ENCODE assay signal across 9 cellular contexts in the genomic region with DNA sequence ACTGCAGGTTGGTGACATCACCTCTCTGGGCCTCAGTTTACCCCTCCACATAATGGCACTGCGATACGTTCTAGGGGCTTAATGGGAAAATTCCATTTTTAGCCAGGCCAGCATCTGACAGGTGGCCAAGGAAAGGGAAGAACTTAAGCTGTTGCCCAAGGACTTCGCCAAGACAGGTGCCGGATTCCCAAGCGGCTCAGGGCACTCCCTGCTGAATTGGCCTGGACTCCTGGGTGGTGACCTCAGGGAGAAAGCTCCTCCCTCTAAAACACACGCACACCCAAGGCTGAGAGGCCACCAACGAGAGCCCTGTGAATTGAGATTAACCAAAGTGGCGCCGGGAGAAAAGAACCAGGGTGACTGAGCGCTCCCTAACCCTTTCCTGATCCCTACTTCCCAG. TPM values are rescaled to one million over a fixed set of nuclear protein-coding genes. Genes with fewer than 3 reads are reported as not detected.
DNase-seq lines count a peak whose midpoint lies in the region; ATAC-seq and TF ChIP-seq lines count a peak whose summit lies in the region.
"Had no signal": no experiment of that assay in that cellular context is flagged by ENCODE, and none has a peak within 500 bp of the region (broad histone marks: within the 10 kb centered on the region; RNA-seq: fewer than 3 reads in every experiment).

No MANE protein-coding gene starts in this region.

- H3K9me3 ChIP-seq in cardiac muscle cell (ENCODE audit: low read depth), result no peaks in the 10 kb centered on the region
- peaks cover 0 to 2% of the 10 kb centered on the region in 2 donors for H3K9me3 ChIP-seq in lung (ENCODE audit: control insufficient read depth in 2 of 2, insufficient read depth in 1 of 2, low read length in 1 of 2)
- H3K9me3 ChIP-seq: SJCRH30 had no signal

- intact Hi-C loops in left ventricle myocardium superior (cut with micrococcal nuclease), result no loop called here
- intact Hi-C loops in posterior cingulate gyrus (cut with DNase I), result loop anchor here (5.0 kb wide), 1 partner anchor 141 kb away; no protein-coding TSS in a partner anchor

- H3K4me1 ChIP-seq in cardiac muscle cell (ENCODE audit: low read depth) (no peaks in the 10 kb centered on the region), lung (ENCODE audit: control insufficient read depth in 2 of 2, insufficient read depth in 2 of 2, low read length in 2 of 2) (peaks cover 0 to 11% of the 10 kb centered on the region in 2 donors)

- H3K36me3 ChIP-seq in cardiac muscle cell (no peaks in the 10 kb centered on the region), lung (ENCODE audit: control insufficient read depth in 2 of 2, insufficient read depth in 2 of 2, low read length in 2 of 2) (no peaks in the 10 kb centered on the region)
- H3K36me3 ChIP-seq: SJCRH30 had no signal

- H3K36me3 Mint-ChIP-seq in brain, result no peaks in the 10 kb centered on the region
- H3K36me3 Mint-ChIP-seq in type B pancreatic cell, result no peaks in the 10 kb centered on the region

- TF ChIP-seq CTCF in cardiac muscle cell (IDR thresholded peaks at IDR 0.05; ENCODE audit: low read depth, low read length), result no peak
- TF ChIP-seq CTCF in brain (conservative IDR thresholded peaks at IDR 0.05), result no peak
- TF ChIP-seq CTCF in lung (IDR thresholded peaks at IDR 0.05; ENCODE audit: control extremely low read depth, extremely low read depth), result no peak
- TF ChIP-seq CTCF in type B pancreatic cell (conservative IDR thresholded peaks at IDR 0.05), result no peak

- H3K27me3 ChIP-seq in cardiac muscle cell, result no peaks in the 10 kb centered on the region
- H3K27me3 ChIP-seq in lung (ENCODE audit: control insufficient read depth, insufficient read depth), result no peaks in the 10 kb centered on the region

- H3K27ac Mint-ChIP-seq in brain, result no peak overlapping the region
- H3K27ac Mint-ChIP-seq in type B pancreatic cell, result no peak overlapping the region

- H3K4me3 Mint-ChIP-seq in brain (peak overlapping the region; percentile 32 to 80 (median 70)), type B pancreatic cell (peak overlapping the region; percentile 67)

- H3K4me3 ChIP-seq in cardiac muscle cell (peak overlapping the region; percentile 75), lung (no peak overlapping the region)

- no peak for DNase-seq in cardiac muscle cell (ENCODE audit: low read depth in 1 of 2, low spot score in 1 of 2)
- no peak for DNase-seq in left ventricle myocardium superior
- DNase-seq in lung (ENCODE audit: low spot score), result peak; percentile 62
- DNase-seq in type B pancreatic cell (ENCODE audit: extremely low spot score, unreplicated experiment), result no peak
- DNase-seq in posterior cingulate gyrus, result no peak

- H3K4me1 Mint-ChIP-seq in brain (peaks cover 11% of the 10 kb centered on the region), type B pancreatic cell (ENCODE audit: unreplicated experiment) (peaks cover 6% of the 10 kb centered on the region)

- H3K27me3 Mint-ChIP-seq in brain (peaks cover 41% of the 10 kb centered on the region), type B pancreatic cell (peaks cover 30% of the 10 kb centered on the region)

- ATAC-seq in left ventricle myocardium superior (no peak), lung (ENCODE audit: insufficient read depth, low FRiP score) (no peak), HG03159 (IDR thresholded peaks at IDR 0.05; ENCODE audit: unreplicated experiment) (no peak), GM21825 (IDR thresholded peaks at IDR 0.05; ENCODE audit: unreplicated experiment) (no peak)

- H3K9me3 Mint-ChIP-seq in brain (peaks cover 0 to 2% (median 0%) of the 10 kb centered on the region in 5 experiments), type B pancreatic cell (no peaks in the 10 kb centered on the region)

- H3K27ac ChIP-seq in cardiac muscle cell (no peak overlapping the region), lung (ENCODE audit: low read depth in 1 of 2, low read length in 1 of 2) (peak overlapping the region in 1 of 2 donors; percentile 59)
- H3K27ac ChIP-seq: SJCRH30 had no signal

- WGBS in lung, 2 donors, result 61 to 82% methylated on average over 10 of the region's 10 CpGs

RNA-seq across cellular contexts. Expression of a gene that starts 13.3 kb away (rescaled TPM):
- total RNA-seq in cardiac muscle cell, result 6.6 and 8.1 TPM in 2 replicates
- 5.5 and 8.4 TPM in 2 replicates for polyA plus RNA-seq in cardiac muscle cell
- total RNA-seq in left ventricle myocardium superior, result 5.6 TPM
- 34.8 TPM for polyA plus RNA-seq in brain (ENCODE audit: insufficient read depth, low read depth, low replicate concordance)
- total RNA-seq in lung, result 10 to 100 TPM in 1 of 2 donors, 1 to 10 TPM in 1; 6.5 to 24.0 TPM
- 10 to 100 TPM in 1 of 2 donors, 1 to 10 TPM in 1; 5.0 to 12.1 TPM for polyA plus RNA-seq in lung
- total RNA-seq in type B pancreatic cell (ENCODE audit: low replicate concordance), result 11.0 and 14.1 TPM in 2 replicates

RNA-seq across cellular contexts. Expression of a gene that starts 24.1 kb away (rescaled TPM):
- total RNA-seq in cardiac muscle cell (not detected in 2 replicates), left ventricle myocardium superior (0.94 TPM), lung (1 to 10 TPM; 1.3 to 7.8 TPM), type B pancreatic cell (ENCODE audit: low replicate concordance) (not detected in 2 replicates)
- polyA plus RNA-seq in cardiac muscle cell (not detected in 2 replicates), brain (ENCODE audit: insufficient read depth, low read depth, low replicate concordance) (0.75 TPM), lung (1 to 10 TPM; 3.0 to 6.7 TPM)
- total RNA-seq: SJCRH30 had no signal

RNA-seq across cellular contexts. Expression of a gene that starts 42.1 kb away (rescaled TPM):
- total RNA-seq in cardiac muscle cell (64.7 and 72.0 TPM in 2 replicates), left ventricle myocardium superior (29.6 TPM), lung (10 to 100 TPM; 22.3 to 36.2 TPM), type B pancreatic cell (ENCODE audit: low replicate concordance) (41.4 and 47.0 TPM in 2 replicates)
- polyA plus RNA-seq in cardiac muscle cell (48.5 and 53.8 TPM in 2 replicates), brain (ENCODE audit: insufficient read depth, low read depth, low replicate concordance) (30.0 TPM), lung (10 to 100 TPM in 1 of 2 donors, 1 to 10 TPM in 1; 7.0 to 18.4 TPM)
